5 cellular contexts compared by ENCODE assay signal in the genomic region with DNA sequence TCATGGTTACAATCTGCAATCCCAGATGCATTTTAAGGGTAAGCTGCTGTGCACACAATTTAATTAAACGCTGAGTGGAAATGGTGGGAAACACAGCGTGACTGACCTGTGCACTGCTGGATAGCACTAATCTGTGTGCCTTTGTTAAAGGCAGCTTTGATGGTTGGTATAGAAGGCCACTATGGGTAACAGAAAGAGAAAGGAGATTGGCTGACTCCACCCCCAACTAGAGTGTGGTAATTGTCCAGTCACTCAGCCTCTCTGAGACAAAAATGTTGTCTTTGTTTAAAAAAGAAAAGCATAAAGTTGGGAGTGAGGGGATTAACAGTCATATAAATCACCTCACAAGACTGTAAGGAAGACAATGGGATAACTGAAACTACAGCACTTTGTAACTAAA. TPM values are rescaled to one million over a fixed set of nuclear protein-coding genes. Genes with fewer than 3 reads are reported as not detected.
"Had no signal": no experiment of that assay in that cellular context is flagged by ENCODE, and none has a peak within 500 bp of the region (broad histone marks: within the 10 kb centered on the region; RNA-seq: fewer than 3 reads in every experiment).

No MANE protein-coding gene starts in this region.

RNA-seq across cellular contexts. Expression of a gene that starts 48.8 kb away (rescaled TPM):
- total RNA-seq: activated CD4-positive, alpha-beta T cell treated with anti-CD3 and anti-CD28 coated beads for 36 hours; activated CD4-positive, alpha-beta T cell treated with anti-CD3 and anti-CD28 coated beads, Interleukin-2, amount 10 ng/mL, durations not matched to agents 7 days and 5 days; activated CD8-positive, alpha-beta T cell treated with anti-CD3 and anti-CD28 coated beads, Interleukin-2, amount 10 ng/mL, durations not matched to agents 7 days and 5 days; activated naive CD8-positive, alpha-beta T cell treated with anti-CD3 and anti-CD28 coated beads, Interleukin-2, amount 10 ng/mL, durations not matched to agents 7 days and 5 days; activated T-helper 2 cell treated with anti-CD3 and anti-CD28 coated beads, Interferon-gamma antibody, Interleukin-2, Interleukin-4, amounts not matched to agents 10 μg/mL and 5 μg/mL and 100 μg/mL, durations not matched to agents 14 hours and 24 hours and 36 hours had no signal
